ENCODE assay signal across 11 cellular contexts in the genomic region with DNA sequence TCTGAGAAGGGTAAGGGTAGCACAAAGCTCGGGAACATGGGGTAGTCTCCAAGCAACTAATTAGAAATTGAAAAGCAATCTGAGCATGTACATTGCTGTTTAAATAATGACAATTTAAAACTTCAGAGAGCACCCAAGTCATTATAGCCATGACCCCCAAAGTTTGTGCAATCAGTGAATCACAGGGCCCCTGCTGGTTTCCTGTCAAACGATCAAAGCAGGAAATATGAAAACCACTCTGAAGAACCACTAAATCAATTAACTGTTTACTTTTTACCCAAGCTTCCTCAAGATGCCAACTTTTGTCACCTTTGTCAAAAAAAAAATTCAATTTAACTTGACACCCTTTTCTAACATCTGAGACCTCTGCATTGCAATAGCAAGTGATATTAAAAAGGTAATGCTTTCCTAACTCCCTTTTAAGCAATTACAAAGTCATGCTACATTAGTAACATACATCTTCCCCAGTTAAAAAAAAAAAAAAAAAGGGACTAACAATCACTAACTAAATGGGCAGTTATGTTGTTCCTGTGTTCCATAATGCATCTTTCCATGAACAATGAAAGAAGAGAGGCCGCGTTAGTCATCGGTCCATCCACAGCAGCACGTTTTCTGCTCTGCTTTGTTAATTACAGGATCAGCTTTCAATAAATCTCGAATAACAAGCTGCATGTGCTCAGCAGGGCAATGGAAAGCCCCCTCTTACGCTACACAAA.
DNase-seq lines count a peak whose midpoint lies in the region; ATAC-seq and TF ChIP-seq lines count a peak whose summit lies in the region.
"Had no signal": no experiment of that assay in that cellular context is flagged by ENCODE, and none has a peak within 500 bp of the region (broad histone marks: within the 10 kb centered on the region; RNA-seq: fewer than 3 reads in every experiment).

No MANE protein-coding gene starts in this region.

- H2AFZ ChIP-seq in HCT116 (ENCODE audit: low read depth, low read length, poor library complexity, severe bottlenecking) = peak overlapping the region; percentile 74

- no peaks in the 10 kb centered on the region for H3K27me3 ChIP-seq in HCT116 (ENCODE audit: insufficient read depth, low read length)
- H3K27me3 ChIP-seq: left lung had no signal

- H3K4me1 ChIP-seq in HCT116 (ENCODE audit: control insufficient read depth in 1 of 2, insufficient read depth in 2 of 2, low read length in 2 of 2) = peaks cover 35 to 37% of the 10 kb centered on the region in 2 experiments

- H3K4me3 ChIP-seq in HCT116 (replicated peaks in 1 of 2; ENCODE audit: low read depth in 1 of 2, low read length in 2 of 2) = no peak overlapping the region; a peak in 1 of 4 replicates
- no peak overlapping the region for H3K4me3 ChIP-seq in astrocyte of the spinal cord (ENCODE audit: low read depth, low read length)
- H3K4me3 ChIP-seq: left lung had no signal

- intact Hi-C loops in HCT116 (cut with micrococcal nuclease) = loop anchor here (10.0 kb wide), 1 partner anchor 546 kb away; no protein-coding TSS in a partner anchor

- CTCF ChIA-PET in HCT116 (lab: Charles Lee) = no interaction called here

- TF ChIP-seq CTCF in HCT116 (IDR thresholded peaks at IDR 0.05 in 2 of 3, conservative IDR thresholded peaks at IDR 0.05 in 1 of 3; ENCODE audit: borderline replicate concordance in 1 of 3, insufficient read depth in 1 of 3, low read depth in 2 of 3, low read length in 2 of 3) = no peak
- no peak for TF ChIP-seq CTCF in astrocyte of the spinal cord (IDR thresholded peaks at IDR 0.05; ENCODE audit: low read depth, low read length)

- in situ Hi-C loops in astrocyte of the spinal cord (cut with HindIII; ENCODE audit: low sequenced_read_pairs) = no loop called here

- TF ChIP-seq POLR2A in HCT116 (IDR thresholded peaks at IDR 0.05; ENCODE audit: borderline replicate concordance, extremely low read depth, insufficient read depth, insufficient read length) (no peak), GM18505 (IDR thresholded peaks at IDR 0.05; ENCODE audit: borderline replicate concordance, extremely low read depth, insufficient read depth, insufficient read length) (no peak)

- H3K36me3 ChIP-seq in HCT116 (ENCODE audit: control insufficient read depth in 1 of 2, insufficient read depth in 2 of 2, low read length in 2 of 2) = no peaks in the 10 kb centered on the region
- H3K36me3 ChIP-seq: left lung had no signal

- ATAC-seq in HCT116 (peak; percentile 74), GM18505 (IDR thresholded peaks at IDR 0.05; ENCODE audit: unreplicated experiment) (no peak), HG03159 (IDR thresholded peaks at IDR 0.05; ENCODE audit: unreplicated experiment) (no peak)
- ATAC-seq: left lung had no signal

- DNase-seq in A172 (ENCODE audit: low spot score) = peak; percentile 32
- peak; percentile 68 for DNase-seq in HCT116 (ENCODE audit: low read depth, low spot score)
- DNase-seq in NCI-H69 (lab: John Stamatoyannopoulos, UW) = peak; percentile 99
- peak; percentile 35 for DNase-seq in astrocyte of the spinal cord (ENCODE audit: low read depth, low spot score)
- DNase-seq in NCI-H2196 treated with DMSO at 0.1 percent for 48 hours (lab: John Stamatoyannopoulos, UW; ENCODE audit: unreplicated experiment) = no peak
- DNase-seq in activated CD4-positive, CD25-positive, alpha-beta regulatory T cell (lab: John Stamatoyannopoulos, UW) = no peak
- DNase-seq: activated T-cell treated with anti-CD3 and anti-CD28 coated beads, Interleukin-2, amount 50 U/mL, for 48 hours; C1 segment of cervical spinal cord; left lung had no signal

- POLR2A ChIA-PET in HCT116 (lab: Charles Lee) = interaction anchor here (0.8 kb wide), 1 partner anchor 8 kb away, joined by 3 read pairs; no protein-coding TSS in a partner anchor

- no peaks in the 10 kb centered on the region for H3K9me2 ChIP-seq in HCT116 (ENCODE audit: insufficient read depth)

- H3K27ac ChIP-seq in HCT116 (ENCODE audit: low read depth, low read length) = peak overlapping the region; percentile 60
- H3K27ac ChIP-seq: left lung had no signal

- no peaks in the 10 kb centered on the region for H4K20me1 ChIP-seq in HCT116 (ENCODE audit: insufficient read depth)

- RAD21 ChIA-PET in HCT116 (lab: Charles Lee; ENCODE audit: low non-redundant PET in 1 of 2, low total read pairs in 2 of 2, uncharacterized antibody in 2 of 2, unreplicated experiment in 2 of 2) = no interaction called here

- H3K79me2 ChIP-seq in HCT116 (ENCODE audit: insufficient read depth, low read length) = no peaks in the 10 kb centered on the region

- H3K4me2 ChIP-seq in HCT116 (ENCODE audit: low read length) = peak overlapping the region; percentile 49

- TF ChIP-seq RAD21 in HCT116 (IDR thresholded peaks at IDR 0.05; ENCODE audit: low read depth) = 0 out of 2 replicates have a peak, but pooled peaks have one; percentile 2

- no peak overlapping the region for H3K9ac ChIP-seq in HCT116 (ENCODE audit: low read length)

- H3K9me3 ChIP-seq in HCT116 (ENCODE audit: control insufficient read depth in 1 of 2, insufficient read depth in 1 of 2, low read depth in 1 of 2, low read length in 2 of 2) = no peaks in the 10 kb centered on the region
- H3K9me3 ChIP-seq: left lung had no signal

- no TSS peak for BruUV-seq in HCT116 (replicated peaks; lab: Mats Ljungman, UMichigan)

TF ChIP-seq in HCT116, 20 proteins besides CTCF, POLR2A, EP300 and RAD21 (continues in another document):
- TF ChIP-seq POLR2AphosphoS5 (IDR thresholded peaks at IDR 0.05; ENCODE audit: low read depth, low read length) = no peak
- peak; percentile 94 for TF ChIP-seq CEBPB (IDR thresholded peaks at IDR 0.05; ENCODE audit: low read depth)
- TF ChIP-seq ELF1 (IDR thresholded peaks at IDR 0.05; ENCODE audit: borderline replicate concordance, low read depth) = no peak
- no peak for TF ChIP-seq ZFX (IDR thresholded peaks at IDR 0.05)
- TF ChIP-seq ZNF274 (IDR thresholded peaks at IDR 0.05; ENCODE audit: low read depth, low read length) = no peak
- peak; percentile 44 for TF ChIP-seq FOSL1 (IDR thresholded peaks at IDR 0.05; ENCODE audit: low read depth)
- TF ChIP-seq TCF7L2 (IDR thresholded peaks at IDR 0.05; ENCODE audit: borderline replicate concordance, extremely low read depth, insufficient read depth, insufficient read length) = peak; percentile 96
- TF ChIP-seq EZH2phosphoT487 (IDR thresholded peaks at IDR 0.05; ENCODE audit: borderline replicate concordance) = no peak
- no peak for TF ChIP-seq YY1 (IDR thresholded peaks at IDR 0.05; ENCODE audit: extremely low read depth, insufficient replicate concordance, low read depth, low read length)
- no peak for TF ChIP-seq SRF (IDR thresholded peaks at IDR 0.05; ENCODE audit: low read depth)
- TF ChIP-seq EGR1 (IDR thresholded peaks at IDR 0.05; ENCODE audit: low read depth) = no peak
- TF ChIP-seq, protein P1, sequence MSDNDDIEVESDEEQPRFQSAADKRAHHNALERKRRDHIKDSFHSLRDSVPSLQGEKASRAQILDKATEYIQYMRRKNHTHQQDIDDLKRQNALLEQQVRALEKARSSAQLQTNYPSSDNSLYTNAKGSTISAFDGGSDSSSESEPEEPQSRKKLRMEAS (IDR thresholded peaks at IDR 0.05) = peak; percentile 27
- TF ChIP-seq, protein P2, sequence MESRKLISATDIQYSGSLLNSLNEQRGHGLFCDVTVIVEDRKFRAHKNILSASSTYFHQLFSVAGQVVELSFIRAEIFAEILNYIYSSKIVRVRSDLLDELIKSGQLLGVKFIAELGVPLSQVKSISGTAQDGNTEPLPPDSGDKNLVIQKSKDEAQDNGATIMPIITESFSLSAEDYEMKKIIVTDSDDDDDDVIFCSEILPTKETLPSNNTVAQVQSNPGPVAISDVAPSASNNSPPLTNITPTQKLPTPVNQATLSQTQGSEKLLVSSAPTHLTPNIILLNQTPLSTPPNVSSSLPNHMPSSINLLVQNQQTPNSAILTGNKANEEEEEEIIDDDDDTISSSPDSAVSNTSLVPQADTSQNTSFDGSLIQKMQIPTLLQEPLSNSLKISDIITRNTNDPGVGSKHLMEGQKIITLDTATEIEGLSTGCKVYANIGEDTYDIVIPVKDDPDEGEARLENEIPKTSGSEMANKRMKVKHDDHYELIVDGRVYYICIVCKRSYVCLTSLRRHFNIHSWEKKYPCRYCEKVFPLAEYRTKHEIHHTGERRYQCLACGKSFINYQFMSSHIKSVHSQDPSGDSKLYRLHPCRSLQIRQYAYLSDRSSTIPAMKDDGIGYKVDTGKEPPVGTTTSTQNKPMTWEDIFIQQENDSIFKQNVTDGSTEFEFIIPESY (IDR thresholded peaks at IDR 0.05; ENCODE audit: extremely low read depth, insufficient replicate concordance, low read length) = no peak
- peak; percentile 66 for TF ChIP-seq JUND (IDR thresholded peaks at IDR 0.05)
- TF ChIP-seq CBX3 (IDR thresholded peaks at IDR 0.05; ENCODE audit: low read depth) = 0 out of 2 replicates have a peak, but pooled peaks have one; percentile 19
- TF ChIP-seq, protein P3, sequence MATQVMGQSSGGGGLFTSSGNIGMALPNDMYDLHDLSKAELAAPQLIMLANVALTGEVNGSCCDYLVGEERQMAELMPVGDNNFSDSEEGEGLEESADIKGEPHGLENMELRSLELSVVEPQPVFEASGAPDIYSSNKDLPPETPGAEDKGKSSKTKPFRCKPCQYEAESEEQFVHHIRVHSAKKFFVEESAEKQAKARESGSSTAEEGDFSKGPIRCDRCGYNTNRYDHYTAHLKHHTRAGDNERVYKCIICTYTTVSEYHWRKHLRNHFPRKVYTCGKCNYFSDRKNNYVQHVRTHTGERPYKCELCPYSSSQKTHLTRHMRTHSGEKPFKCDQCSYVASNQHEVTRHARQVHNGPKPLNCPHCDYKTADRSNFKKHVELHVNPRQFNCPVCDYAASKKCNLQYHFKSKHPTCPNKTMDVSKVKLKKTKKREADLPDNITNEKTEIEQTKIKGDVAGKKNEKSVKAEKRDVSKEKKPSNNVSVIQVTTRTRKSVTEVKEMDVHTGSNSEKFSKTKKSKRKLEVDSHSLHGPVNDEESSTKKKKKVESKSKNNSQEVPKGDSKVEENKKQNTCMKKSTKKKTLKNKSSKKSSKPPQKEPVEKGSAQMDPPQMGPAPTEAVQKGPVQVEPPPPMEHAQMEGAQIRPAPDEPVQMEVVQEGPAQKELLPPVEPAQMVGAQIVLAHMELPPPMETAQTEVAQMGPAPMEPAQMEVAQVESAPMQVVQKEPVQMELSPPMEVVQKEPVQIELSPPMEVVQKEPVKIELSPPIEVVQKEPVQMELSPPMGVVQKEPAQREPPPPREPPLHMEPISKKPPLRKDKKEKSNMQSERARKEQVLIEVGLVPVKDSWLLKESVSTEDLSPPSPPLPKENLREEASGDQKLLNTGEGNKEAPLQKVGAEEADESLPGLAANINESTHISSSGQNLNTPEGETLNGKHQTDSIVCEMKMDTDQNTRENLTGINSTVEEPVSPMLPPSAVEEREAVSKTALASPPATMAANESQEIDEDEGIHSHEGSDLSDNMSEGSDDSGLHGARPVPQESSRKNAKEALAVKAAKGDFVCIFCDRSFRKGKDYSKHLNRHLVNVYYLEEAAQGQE (IDR thresholded peaks at IDR 0.05; ENCODE audit: low read depth) = no peak

Comparison
In these comparisons a context has a peak if more than half of its experiments do, and no peak if none do; other contexts are left out.
1. DNase-seq: peak in A172 (single experiment), HCT116 (single experiment), NCI-H69 (single experiment) and astrocyte of the spinal cord (single experiment); none in NCI-H2196 treated with DMSO at 0.1 percent for 48 hours (single experiment) and activated CD4-positive, CD25-positive, alpha-beta regulatory T cell (0 of 4).